In genomic region chr19:1843116-1843515, GRCh38 we compare ENCODE assay signal across 24 cellular contexts. TPM values are rescaled to one million over a fixed set of nuclear protein-coding genes. Genes with fewer than 3 reads are reported as not detected.
DNase-seq lines count a peak whose midpoint lies in the region; ATAC-seq, FAIRE-seq and TF ChIP-seq lines count a peak whose summit lies in the region.
"Had no signal": no experiment of that assay in that cellular context is flagged by ENCODE, and none has a peak within 500 bp of the region (broad histone marks: within the 10 kb centered on the region; RNA-seq: fewer than 3 reads in every experiment).

No MANE protein-coding gene starts in this region.

- H3K23ac ChIP-seq in H1 (ENCODE audit: insufficient read length), result no peak overlapping the region

- no peak for FAIRE-seq in HepG2 (lab: Jason Lieb, UNC)
- no peak for FAIRE-seq in H1 (lab: Jason Lieb, UNC)
- FAIRE-seq in HTR-8/SVneo (lab: Jason Lieb, UNC), result no peak
- FAIRE-seq: H54 had no signal

- H3K79me1 ChIP-seq in H1 (ENCODE audit: low read depth, low read length), result peaks cover 36% of the 10 kb centered on the region

- H3K4me3 ChIP-seq in HepG2 (replicated peaks in 1 of 3; ENCODE audit: insufficient read depth in 1 of 3, low read depth in 2 of 3, low read length in 3 of 3), result no peak overlapping the region
- H3K4me3 ChIP-seq in right lobe of liver, result no peak overlapping the region
- no peak overlapping the region for H3K4me3 ChIP-seq in H1 (ENCODE audit: extremely low read depth in 1 of 4, insufficient read depth in 2 of 4, low read depth in 3 of 4, low read length in 4 of 4)
- H3K4me3 ChIP-seq in skin epidermis, result peak overlapping the region in 2 of 7 experiments; percentile 6 to 10
- H3K4me3 ChIP-seq: Peyer's patch, SJSA1 had no signal

- H3K27me3 ChIP-seq in HepG2 (ENCODE audit: control insufficient read depth in 1 of 2, insufficient read depth in 2 of 2, low read length in 2 of 2) (no peaks in the 10 kb centered on the region; a peak in 1 of 5 replicates), right lobe of liver (no peaks in the 10 kb centered on the region), H1 (replicated peaks in 1 of 4; ENCODE audit: control insufficient read depth in 3 of 4, extremely low read depth in 1 of 4, insufficient read depth in 3 of 4, low read length in 3 of 4) (no peaks in the 10 kb centered on the region)
- H3K27me3 ChIP-seq: Peyer's patch, SJSA1 had no signal

- no peak for DNase-seq in HepG2 (ENCODE audit: low spot score)
- no peak for DNase-seq in right lobe of liver
- DNase-seq in H1 (ENCODE audit: low read depth in 1 of 2, low spot score in 2 of 2), result no peak
- no peak for DNase-seq in stimulated activated naive CD8-positive, alpha-beta T cell treated with anti-CD3 and anti-CD28 coated beads, Interleukin-15, amount 100 ng/mL, for 72 hours
- no peak for DNase-seq in HTR-8/SVneo (ENCODE audit: insufficient read length, low spot score)
- DNase-seq in OCI-M2 (lab: John Stamatoyannopoulos, UW; ENCODE audit: unreplicated experiment), result no peak
- DNase-seq: AML-193; DMS53; GF-D8; KBM-7; NCI-H1105; NCI-H146; NCI-H2081; NCI-H2171; NCI-H345; NCI-H524; NCI-H774; NK-92 treated with Interleukin-12 subunit alpha and Interleukin-12 subunit beta, amount 100 ng/mL, for 24 hours; Peyer's patch had no signal

- H4K20me1 ChIP-seq in HepG2 (ENCODE audit: insufficient read depth, low read length) (peaks cover 35% of the 10 kb centered on the region; the same call in 1 of the 2 replicates), H1 (replicated peaks in 1 of 2; ENCODE audit: control insufficient read depth in 1 of 2, insufficient read depth in 2 of 2, low read length in 2 of 2) (peaks cover 28 to 38% of the 10 kb centered on the region in 2 experiments)

- peaks cover 3% of the 10 kb centered on the region; the same call in 1 of the 2 replicates for H3K23me2 ChIP-seq in H1 (ENCODE audit: low read depth, low read length)

- TF ChIP-seq CTCF in HepG2 (CRISPR knock-in tag; IDR thresholded peaks at IDR 0.05) (no peak), right lobe of liver (IDR thresholded peaks at IDR 0.05) (no peak), H1 (IDR thresholded peaks at IDR 0.05; ENCODE audit: control extremely low read depth in 1 of 3, insufficient read depth in 1 of 3, low read depth in 1 of 3, low read length in 3 of 3) (no peak)

- 83% methylated on average over 7 of the region's 22 CpGs for WGBS in HepG2 (ENCODE audit: low lambda C conversion rate)
- WGBS in right lobe of liver (ENCODE audit: insufficient coverage, low coverage, low lambda C conversion rate, missing lambda C conversion rate), result no CpG with 5 or more reads among the region's 22 CpGs
- 91% methylated on average over 14 of the region's 22 CpGs; no CpG with 5 or more reads in 1 of the 2 experiments for WGBS in H1 (ENCODE audit: extremely low coverage in 1 of 2, insufficient coverage in 1 of 2, insufficient read length in 1 of 2, insufficient replicate concordance in 2 of 2, low coverage in 1 of 2, low lambda C conversion rate in 2 of 2, missing lambda C conversion rate in 1 of 2), 2 experiments

- H3K4me1 ChIP-seq in HepG2 (ENCODE audit: insufficient read depth, low read length) (peaks cover 64% of the 10 kb centered on the region), right lobe of liver (peaks cover 0 to 64% (median 31%) of the 10 kb centered on the region in 4 donors), H1 (replicated peaks in 1 of 4; ENCODE audit: control insufficient read depth in 3 of 4, insufficient read depth in 4 of 4, low read length in 3 of 4) (peaks cover 0 to 10% (median 7%) of the 10 kb centered on the region in 4 experiments; a peak in 6 of 7 replicates)

- no peak overlapping the region for H2BK5ac ChIP-seq in H1 (ENCODE audit: low read depth, low read length)

- no peak overlapping the region for H3K4me3 Mint-ChIP-seq in stimulated activated naive CD8-positive, alpha-beta T cell treated with anti-CD3 and anti-CD28 coated beads, Interleukin-15, amount 100 ng/mL, for 72 hours
- H3K4me3 Mint-ChIP-seq: CD14-positive monocyte had no signal

- H2AFZ ChIP-seq in HepG2 (ENCODE audit: low read length) (no peak overlapping the region), H1 (ENCODE audit: low read length) (no peak overlapping the region)

- H2BK15ac ChIP-seq in H1 (ENCODE audit: low read length), result no peak overlapping the region

- ATAC-seq in HepG2 (no peak), right lobe of liver (no peak)
- no peak for ATAC-seq in stimulated activated naive CD8-positive, alpha-beta T cell treated with anti-CD3 and anti-CD28 coated beads, Interleukin-15, amount 100 ng/mL, for 72 hours
- ATAC-seq: Right ventricle myocardium inferior had no signal

- H3K56ac ChIP-seq in H1 (replicated peaks; ENCODE audit: insufficient read length, low read depth, low read length), result no peak overlapping the region

- no peaks in the 10 kb centered on the region for H3K27me3 Mint-ChIP-seq in stimulated activated naive CD8-positive, alpha-beta T cell treated with anti-CD3 and anti-CD28 coated beads, Interleukin-15, amount 100 ng/mL, for 72 hours

- TF ChIP-seq POLR2A in HepG2 (IDR thresholded peaks at IDR 0.05; ENCODE audit: insufficient read depth in 1 of 2, low read depth in 2 of 2, low read length in 2 of 2) (no peak), right lobe of liver (IDR thresholded peaks at IDR 0.05) (no peak), H1 (IDR thresholded peaks at IDR 0.05; ENCODE audit: control extremely low read depth in 1 of 2, low read depth in 2 of 2, low read length in 2 of 2) (no peak)

- POLR2A ChIA-PET in HepG2 (lab: Yijun Ruan, JAX), result no interaction called here
- POLR2A ChIA-PET in H1 (lab: Charles Lee; ENCODE audit: partially characterized antibody), result interaction anchor here (0.9 to 2.1 kb wide), 5 partner anchors 8 to 236 kb away, joined by 3 to 7 read pairs (median 5); no protein-coding TSS in a partner anchor

- H4K5ac ChIP-seq in H1 (ENCODE audit: insufficient read length, low read depth, low read length), result no peak overlapping the region

- no peak for TF ChIP-seq EP300 in HepG2 (IDR thresholded peaks at IDR 0.05; ENCODE audit: low read depth in 2 of 2, low read length in 2 of 2)
- TF ChIP-seq EP300 in HepG2 (CRISPR knock-in tag; IDR thresholded peaks at IDR 0.05; ENCODE audit: borderline replicate concordance), result no peak
- no peak for TF ChIP-seq EP300 in H1 (IDR thresholded peaks at IDR 0.05; ENCODE audit: borderline replicate concordance in 1 of 2, low read depth in 2 of 2, low read length in 2 of 2)

- no peak overlapping the region for H3K18ac ChIP-seq in H1 (ENCODE audit: extremely low read depth, low read length)

- H2AK5ac ChIP-seq in H1 (ENCODE audit: low read depth, low read length), result no peak overlapping the region

- H3K9me3 ChIP-seq in HepG2 (ENCODE audit: low read length) (no peaks in the 10 kb centered on the region), right lobe of liver (no peaks in the 10 kb centered on the region), H1 (ENCODE audit: insufficient read depth in 2 of 2, low read depth in 1 of 2, low read length in 1 of 2) (no peaks in the 10 kb centered on the region)
- H3K9me3 ChIP-seq: Peyer's patch, SJSA1 had no signal

- no peak overlapping the region for H2BK20ac ChIP-seq in H1 (ENCODE audit: low read length)

- H3K79me2 ChIP-seq in HepG2 (ENCODE audit: insufficient read depth, low read length), result peaks cover 80% of the 10 kb centered on the region
- peaks cover 23 to 91% of the 10 kb centered on the region in 2 experiments for H3K79me2 ChIP-seq in H1 (ENCODE audit: control insufficient read depth in 1 of 2, insufficient read depth in 2 of 2, low read length in 2 of 2)

- H3K4me1 Mint-ChIP-seq in stimulated activated naive CD8-positive, alpha-beta T cell treated with anti-CD3 and anti-CD28 coated beads, Interleukin-15, amount 100 ng/mL, for 72 hours, result peaks cover 87% of the 10 kb centered on the region

- H4K8ac ChIP-seq in H1 (ENCODE audit: extremely low read depth, insufficient read depth, low read length), result peak overlapping the region; percentile 38; the same call in 1 of the 2 replicates

- no peak overlapping the region for H3K14ac ChIP-seq in H1 (ENCODE audit: insufficient read length)

- intact Hi-C loops in HepG2 (cut with micrococcal nuclease; ENCODE audit: unreplicated experiment), result no loop called here
- intact Hi-C loops in right lobe of liver (cut with DNase I), result no loop called here

- no peak overlapping the region for H4K91ac ChIP-seq in H1 (replicated peaks; ENCODE audit: insufficient read length, low read length)

- H3K4me2 ChIP-seq in HepG2 (ENCODE audit: low read depth, low read length), result no peak overlapping the region
- H3K4me2 ChIP-seq in H1 (ENCODE audit: insufficient read depth in 1 of 2, low read depth in 2 of 2, low read length in 2 of 2), result no peak overlapping the region

- no peak overlapping the region for H2BK120ac ChIP-seq in H1 (replicated peaks; ENCODE audit: low read depth, low read length)

- H3K27ac Mint-ChIP-seq in stimulated activated naive CD8-positive, alpha-beta T cell treated with anti-CD3 and anti-CD28 coated beads, Interleukin-15, amount 100 ng/mL, for 72 hours, result peak overlapping the region in 1 of 2 donors; percentile 80

- no peak overlapping the region for H3K4ac ChIP-seq in H1 (replicated peaks; ENCODE audit: insufficient read length, low read depth, low read length)

- no peak overlapping the region for H2BK12ac ChIP-seq in H1 (ENCODE audit: low read depth, low read length)

- H3K27ac ChIP-seq in HepG2 (ENCODE audit: extremely low read length, insufficient read depth, low read length), result no peak overlapping the region
- no peak overlapping the region for H3K27ac ChIP-seq in right lobe of liver
- H3K27ac ChIP-seq in H1 (ENCODE audit: low read depth, low read length), result no peak overlapping the region
- peak overlapping the region in 12 of 21 experiments; percentile 2 to 78 (median 52) for H3K27ac ChIP-seq in skin epidermis
- H3K27ac ChIP-seq: Peyer's patch, SJSA1 had no signal

- H3K9ac ChIP-seq in HepG2 (ENCODE audit: insufficient read depth, low read depth, low read length) (no peak overlapping the region), H1 (replicated peaks in 1 of 4; ENCODE audit: extremely low read depth in 1 of 4, low read depth in 3 of 4, low read length in 3 of 4) (no peak overlapping the region)

- H3K36me3 ChIP-seq in HepG2 (replicated peaks in 1 of 2; ENCODE audit: control insufficient read depth in 1 of 2, insufficient read depth in 2 of 2, low read length in 2 of 2) (peaks cover 2 to 22% of the 10 kb centered on the region in 2 experiments; a peak in 2 of 5 replicates), right lobe of liver (no peaks in the 10 kb centered on the region), H1 (ENCODE audit: control insufficient read depth in 2 of 4, insufficient read depth in 4 of 4, low read length in 3 of 4) (no peaks in the 10 kb centered on the region)
- H3K36me3 ChIP-seq: Peyer's patch had no signal

- no peak for TF ChIP-seq RAD21 in HepG2 (CRISPR knock-in tag; IDR thresholded peaks at IDR 0.05)
- no peak for TF ChIP-seq RAD21 in H1 (IDR thresholded peaks at IDR 0.05 in 1 of 2, conservative IDR thresholded peaks at IDR 0.05 in 1 of 2; ENCODE audit: low read depth in 2 of 2, low read length in 2 of 2)

- H3K9me3 Mint-ChIP-seq in stimulated activated naive CD8-positive, alpha-beta T cell treated with anti-CD3 and anti-CD28 coated beads, Interleukin-15, amount 100 ng/mL, for 72 hours, result no peaks in the 10 kb centered on the region
- H3K9me3 Mint-ChIP-seq: CD14-positive monocyte had no signal

- CTCF ChIA-PET in HepG2 (lab: Yijun Ruan, JAX; ENCODE audit: low intra/inter-chr PET ratio, low total read pairs), result no interaction called here
- CTCF ChIA-PET in H1 (lab: Charles Lee; ENCODE audit: partially characterized antibody), result interaction anchor here (0.5 to 14.9 kb wide), 10 partner anchors 11 to 584 kb away, joined by 3 to 228 read pairs (median 5); no protein-coding TSS in a partner anchor

- BruUV-seq in HepG2 (replicated peaks; lab: Mats Ljungman, UMichigan), result no TSS peak

- in situ Hi-C loops in HepG2 (cut with HindIII; ENCODE audit: extremely low pct_ligation_motif_present, low pct_unique_long_range_greater_than_20kb), result no loop called here

RNA-seq across cellular contexts. Expression of gene REXO1, which starts 5.2 kb away (rescaled TPM):
- total RNA-seq in HepG2 (2016; rRNA removed; fragmentation: Illumina TruSeq; extraction: Trizol) (3.0 and 5.0 TPM in 2 replicates), right lobe of liver (10 to 100 TPM in 4 of 6 experiments, 1 to 10 TPM in 2; 8.0 to 17.7 (median 12.6) TPM)
- total RNA-seq in HepG2 (2016; cell fraction: cytosol; rRNA removed; fragmentation: Illumina TruSeq; extraction: Trizol; ENCODE audit: low read depth), result 1.1 and 3.2 TPM in 2 replicates
- 4.1 and 5.2 TPM in 2 replicates for total RNA-seq in HepG2 (2016; cell fraction: insoluble cytoplasmic fraction; rRNA removed; fragmentation: Illumina TruSeq; extraction: Trizol)
- total RNA-seq in HepG2 (2016; cell fraction: membrane; rRNA removed; fragmentation: Illumina TruSeq; extraction: Trizol), result 3.9 and 4.2 TPM in 2 replicates
- 6.0 and 7.6 TPM in 2 replicates for total RNA-seq in HepG2 (2016; cell fraction: nucleus; rRNA removed; fragmentation: Illumina TruSeq; extraction: Trizol)
- polyA plus RNA-seq in HepG2 (2011; rRNA removed) (11.2 and 13.0 TPM in 2 replicates), H1 (2011; rRNA removed) (44.3 and 69.6 TPM in 2 replicates)
- 8.7 and 9.8 TPM in 2 replicates for polyA plus RNA-seq in HepG2 (2011; cell fraction: cytosol; rRNA removed)
- 91.1 and 123 TPM in 2 replicates for polyA plus RNA-seq in HepG2 (2011; cell fraction: nucleus; rRNA removed)
- polyA plus RNA-seq in HepG2 (2012), result 13.8 and 15.4 TPM in 2 replicates
- 1.7 and 1.8 TPM in 2 replicates for polyA plus RNA-seq in HepG2 (2016; cell fraction: cytosol; fragmentation: Illumina TruSeq; extraction: Trizol; ENCODE audit: low read depth)
- polyA plus RNA-seq in HepG2 (2016; cell fraction: insoluble cytoplasmic fraction; fragmentation: Illumina TruSeq; extraction: Trizol; ENCODE audit: low read depth), result 7.3 and 10.0 TPM in 2 replicates
- polyA plus RNA-seq in HepG2 (2016; cell fraction: membrane; fragmentation: Illumina TruSeq; extraction: Trizol; ENCODE audit: low read depth), result 5.1 and 5.3 TPM in 2 replicates
- 39.5 and 44.1 TPM in 2 replicates for polyA plus RNA-seq in HepG2 (2016; cell fraction: nucleus; fragmentation: Illumina TruSeq; extraction: Trizol; ENCODE audit: insufficient read depth, low read depth)
- polyA minus RNA-seq in HepG2 (2011; rRNA and poly(A)+ RNA removed; ENCODE audit: low replicate concordance), result 16.3 and 19.1 TPM in 2 replicates
- polyA minus RNA-seq in HepG2 (2011; cell fraction: cytosol; rRNA and poly(A)+ RNA removed), result 5.5 and 7.7 TPM in 2 replicates
- polyA minus RNA-seq in HepG2 (2011; cell fraction: nucleus; rRNA and poly(A)+ RNA removed), result 9.3 and 10.8 TPM in 2 replicates
- 42.4 and 44.3 TPM in 2 replicates for total RNA-seq in H1 (2021; fragmentation: NEBNext Ultra II Directional; extraction: Animal tissue kit (Norgen Biotek cat#: 25700))
- 21.3 TPM for polyA plus RNA-seq in H1 (2011; cell fraction: cytosol; rRNA removed)
- polyA plus RNA-seq in H1 (2011; cell fraction: nucleus; rRNA removed), result 69.2 TPM
- 35.1 to 44.9 TPM (median 43.7 TPM) in 4 replicates for polyA plus RNA-seq in H1 (2012, experiment 1 of 2)
- polyA plus RNA-seq in H1 (2012, experiment 2 of 2), result 33.4 TPM
- polyA plus RNA-seq in H1 (2013, experiment 1 of 2), result 22.8 TPM
- 21.3 TPM for polyA plus RNA-seq in H1 (2013, experiment 2 of 2)
- polyA minus RNA-seq in H1 (2011; rRNA and poly(A)+ RNA removed), result 18.8 and 19.5 TPM in 2 replicates
- polyA minus RNA-seq in H1 (2011; cell fraction: cytosol; rRNA and poly(A)+ RNA removed), result 24.8 TPM
- 20.1 TPM for polyA minus RNA-seq in H1 (2011; cell fraction: nucleus; rRNA and poly(A)+ RNA removed)

RNA-seq across cellular contexts. Expression of gene KLF16, which starts 20.3 kb away (rescaled TPM):
- total RNA-seq in HepG2 (2016; rRNA removed; fragmentation: Illumina TruSeq; extraction: Trizol), result 6.2 and 6.7 TPM in 2 replicates
- 2.1 and 2.2 TPM in 2 replicates for total RNA-seq in HepG2 (2016; cell fraction: cytosol; rRNA removed; fragmentation: Illumina TruSeq; extraction: Trizol; ENCODE audit: low read depth)
- 5.5 and 5.9 TPM in 2 replicates for total RNA-seq in HepG2 (2016; cell fraction: insoluble cytoplasmic fraction; rRNA removed; fragmentation: Illumina TruSeq; extraction: Trizol)
- total RNA-seq in HepG2 (2016; cell fraction: membrane; rRNA removed; fragmentation: Illumina TruSeq; extraction: Trizol), result 8.3 and 8.9 TPM in 2 replicates
- 4.0 and 4.8 TPM in 2 replicates for total RNA-seq in HepG2 (2016; cell fraction: nucleus; rRNA removed; fragmentation: Illumina TruSeq; extraction: Trizol)
- 3.5 and 4.7 TPM in 2 replicates for polyA plus RNA-seq in HepG2 (2011; rRNA removed)
- polyA plus RNA-seq in HepG2 (2011; cell fraction: cytosol; rRNA removed), result 3.7 and 7.0 TPM in 2 replicates
- 16.7 and 31.9 TPM in 2 replicates for polyA plus RNA-seq in HepG2 (2011; cell fraction: nucleus; rRNA removed)
- 8.3 and 9.4 TPM in 2 replicates for polyA plus RNA-seq in HepG2 (2012)
- 3.2 and 3.4 TPM in 2 replicates for polyA plus RNA-seq in HepG2 (2016; cell fraction: cytosol; fragmentation: Illumina TruSeq; extraction: Trizol; ENCODE audit: low read depth)
- polyA plus RNA-seq in HepG2 (2016; cell fraction: insoluble cytoplasmic fraction; fragmentation: Illumina TruSeq; extraction: Trizol; ENCODE audit: low read depth), result 12.0 and 14.3 TPM in 2 replicates
- 8.9 and 9.3 TPM in 2 replicates for polyA plus RNA-seq in HepG2 (2016; cell fraction: membrane; fragmentation: Illumina TruSeq; extraction: Trizol; ENCODE audit: low read depth)
- 11.4 and 12.0 TPM in 2 replicates for polyA plus RNA-seq in HepG2 (2016; cell fraction: nucleus; fragmentation: Illumina TruSeq; extraction: Trizol; ENCODE audit: insufficient read depth, low read depth)
- polyA minus RNA-seq in HepG2 (2011; rRNA and poly(A)+ RNA removed; ENCODE audit: low replicate concordance), result 3.1 and 9.7 TPM in 2 replicates
- 8.9 and 15.3 TPM in 2 replicates for polyA minus RNA-seq in HepG2 (2011; cell fraction: cytosol; rRNA and poly(A)+ RNA removed)
- polyA minus RNA-seq in HepG2 (2011; cell fraction: nucleus; rRNA and poly(A)+ RNA removed), result 2.1 and 2.2 TPM in 2 replicates
- 10 to 100 TPM in 5 of 6 experiments, 1 to 10 TPM in 1; 9.9 to 23.6 (median 10.8) TPM for total RNA-seq in right lobe of liver
- 45.9 and 53.2 TPM in 2 replicates for total RNA-seq in H1 (2021; fragmentation: NEBNext Ultra II Directional; extraction: Animal tissue kit (Norgen Biotek cat#: 25700))
- polyA plus RNA-seq in H1 (2011; rRNA removed), result 14.3 and 44.7 TPM in 2 replicates
- 15.0 TPM for polyA plus RNA-seq in H1 (2011; cell fraction: cytosol; rRNA removed)
- 29.0 TPM for polyA plus RNA-seq in H1 (2011; cell fraction: nucleus; rRNA removed)
- 15.6 to 26.7 TPM (median 23.8 TPM) in 4 replicates for polyA plus RNA-seq in H1 (2012, experiment 1 of 2)
- polyA plus RNA-seq in H1 (2012, experiment 2 of 2), result 21.5 TPM
- polyA plus RNA-seq in H1 (2013, experiment 1 of 2), result 27.2 TPM
- 28.5 TPM for polyA plus RNA-seq in H1 (2013, experiment 2 of 2)
- 1.1 and 2.2 TPM in 2 replicates for polyA minus RNA-seq in H1 (2011; rRNA and poly(A)+ RNA removed)
- 32.1 TPM for polyA minus RNA-seq in H1 (2011; cell fraction: cytosol; rRNA and poly(A)+ RNA removed)
- 10.4 TPM for polyA minus RNA-seq in H1 (2011; cell fraction: nucleus; rRNA and poly(A)+ RNA removed)

RNA-seq across cellular contexts. Expression of gene ATP8B3, which starts 31.0 kb away (rescaled TPM):
- total RNA-seq in HepG2 (2016; rRNA removed; fragmentation: Illumina TruSeq; extraction: Trizol), result 1.8 and 2.6 TPM in 2 replicates
- 0.35 and 0.40 TPM in 2 replicates for total RNA-seq in HepG2 (2016; cell fraction: cytosol; rRNA removed; fragmentation: Illumina TruSeq; extraction: Trizol; ENCODE audit: low read depth)
- total RNA-seq in HepG2 (2016; cell fraction: insoluble cytoplasmic fraction; rRNA removed; fragmentation: Illumina TruSeq; extraction: Trizol), result 1.8 and 2.6 TPM in 2 replicates
- total RNA-seq in HepG2 (2016; cell fraction: membrane; rRNA removed; fragmentation: Illumina TruSeq; extraction: Trizol), result 1.2 and 1.7 TPM in 2 replicates
- total RNA-seq in HepG2 (2016; cell fraction: nucleus; rRNA removed; fragmentation: Illumina TruSeq; extraction: Trizol), result 1.9 and 3.5 TPM in 2 replicates
- 5.8 and 5.9 TPM in 2 replicates for polyA plus RNA-seq in HepG2 (2011; rRNA removed)
- 3.8 and 4.8 TPM in 2 replicates for polyA plus RNA-seq in HepG2 (2011; cell fraction: cytosol; rRNA removed)
- polyA plus RNA-seq in HepG2 (2011; cell fraction: nucleus; rRNA removed), result 10.6 and 12.8 TPM in 2 replicates
- 2.4 and 2.5 TPM in 2 replicates for polyA plus RNA-seq in HepG2 (2012)
- polyA plus RNA-seq in HepG2 (2016; cell fraction: cytosol; fragmentation: Illumina TruSeq; extraction: Trizol; ENCODE audit: low read depth), result 0.36 and 0.59 TPM in 2 replicates
- polyA plus RNA-seq in HepG2 (2016; cell fraction: insoluble cytoplasmic fraction; fragmentation: Illumina TruSeq; extraction: Trizol; ENCODE audit: low read depth), result 1.1 and 2.2 TPM in 2 replicates
- polyA plus RNA-seq in HepG2 (2016; cell fraction: membrane; fragmentation: Illumina TruSeq; extraction: Trizol; ENCODE audit: low read depth), result 0.69 and 0.98 TPM in 2 replicates
- 9.6 and 11.4 TPM in 2 replicates for polyA plus RNA-seq in HepG2 (2016; cell fraction: nucleus; fragmentation: Illumina TruSeq; extraction: Trizol; ENCODE audit: insufficient read depth, low read depth)
- polyA minus RNA-seq in HepG2 (2011; rRNA and poly(A)+ RNA removed; ENCODE audit: low replicate concordance), result 10.3 and 16.8 TPM in 2 replicates
- 4.6 and 5.4 TPM in 2 replicates for polyA minus RNA-seq in HepG2 (2011; cell fraction: cytosol; rRNA and poly(A)+ RNA removed)
- polyA minus RNA-seq in HepG2 (2011; cell fraction: nucleus; rRNA and poly(A)+ RNA removed), result 2.7 and 3.0 TPM in 2 replicates
- total RNA-seq in right lobe of liver, result 1 to 10 TPM in 5 of 6 experiments, under 1 TPM in 1; 0.86 to 5.7 (median 3.1) TPM
- total RNA-seq in H1 (2021; fragmentation: NEBNext Ultra II Directional; extraction: Animal tissue kit (Norgen Biotek cat#: 25700)), result 2.9 and 4.1 TPM in 2 replicates
- 9.3 and 10.0 TPM in 2 replicates for polyA plus RNA-seq in H1 (2011; rRNA removed)
- 9.1 TPM for polyA plus RNA-seq in H1 (2011; cell fraction: cytosol; rRNA removed)
- polyA plus RNA-seq in H1 (2011; cell fraction: nucleus; rRNA removed), result 19.8 TPM
- 4.2 to 8.7 TPM (median 7.7 TPM) in 4 replicates for polyA plus RNA-seq in H1 (2012, experiment 1 of 2)
- polyA plus RNA-seq in H1 (2012, experiment 2 of 2), result 4.7 TPM
- 5.4 TPM for polyA plus RNA-seq in H1 (2013, experiment 1 of 2)
- polyA plus RNA-seq in H1 (2013, experiment 2 of 2), result 4.9 TPM
- polyA minus RNA-seq in H1 (2011; rRNA and poly(A)+ RNA removed), result 4.7 and 7.9 TPM in 2 replicates
- polyA minus RNA-seq in H1 (2011; cell fraction: cytosol; rRNA and poly(A)+ RNA removed), result 5.4 TPM
- polyA minus RNA-seq in H1 (2011; cell fraction: nucleus; rRNA and poly(A)+ RNA removed), result 5.2 TPM

RNA-seq across cellular contexts. Expression of gene ABHD17A, which starts 42.2 kb away (rescaled TPM):
- 27.9 and 40.8 TPM in 2 replicates for total RNA-seq in HepG2 (2016; rRNA removed; fragmentation: Illumina TruSeq; extraction: Trizol)
- 52.2 and 64.4 TPM in 2 replicates for total RNA-seq in HepG2 (2016; cell fraction: cytosol; rRNA removed; fragmentation: Illumina TruSeq; extraction: Trizol; ENCODE audit: low read depth)
- 24.0 and 37.3 TPM in 2 replicates for total RNA-seq in HepG2 (2016; cell fraction: insoluble cytoplasmic fraction; rRNA removed; fragmentation: Illumina TruSeq; extraction: Trizol)
- 65.2 and 82.2 TPM in 2 replicates for total RNA-seq in HepG2 (2016; cell fraction: membrane; rRNA removed; fragmentation: Illumina TruSeq; extraction: Trizol)
- total RNA-seq in HepG2 (2016; cell fraction: nucleus; rRNA removed; fragmentation: Illumina TruSeq; extraction: Trizol), result 17.1 and 19.3 TPM in 2 replicates
- polyA plus RNA-seq in HepG2 (2011; rRNA removed), result 27.7 and 44.6 TPM in 2 replicates
- polyA plus RNA-seq in HepG2 (2011; cell fraction: cytosol; rRNA removed), result 25.9 and 53.1 TPM in 2 replicates
- polyA plus RNA-seq in HepG2 (2011; cell fraction: nucleus; rRNA removed), result 72.5 and 83.8 TPM in 2 replicates
- 11.9 and 16.2 TPM in 2 replicates for polyA plus RNA-seq in HepG2 (2012)
- 51.0 and 62.5 TPM in 2 replicates for polyA plus RNA-seq in HepG2 (2016; cell fraction: cytosol; fragmentation: Illumina TruSeq; extraction: Trizol; ENCODE audit: low read depth)
- 25.3 and 27.0 TPM in 2 replicates for polyA plus RNA-seq in HepG2 (2016; cell fraction: insoluble cytoplasmic fraction; fragmentation: Illumina TruSeq; extraction: Trizol; ENCODE audit: low read depth)
- 54.6 and 60.4 TPM in 2 replicates for polyA plus RNA-seq in HepG2 (2016; cell fraction: membrane; fragmentation: Illumina TruSeq; extraction: Trizol; ENCODE audit: low read depth)
- polyA plus RNA-seq in HepG2 (2016; cell fraction: nucleus; fragmentation: Illumina TruSeq; extraction: Trizol; ENCODE audit: insufficient read depth, low read depth), result 38.7 and 42.0 TPM in 2 replicates
- polyA minus RNA-seq in HepG2 (2011; rRNA and poly(A)+ RNA removed; ENCODE audit: low replicate concordance), result 15.0 and 50.9 TPM in 2 replicates
- polyA minus RNA-seq in HepG2 (2011; cell fraction: cytosol; rRNA and poly(A)+ RNA removed), result 17.2 and 18.0 TPM in 2 replicates
- polyA minus RNA-seq in HepG2 (2011; cell fraction: nucleus; rRNA and poly(A)+ RNA removed), result 5.7 and 5.8 TPM in 2 replicates
- total RNA-seq in right lobe of liver, result 10 to 100 TPM; 20.4 to 49.5 (median 23.5) TPM
- total RNA-seq in H1 (2021; fragmentation: NEBNext Ultra II Directional; extraction: Animal tissue kit (Norgen Biotek cat#: 25700)), result 41.2 and 45.3 TPM in 2 replicates
- polyA plus RNA-seq in H1 (2011; rRNA removed), result 87.4 and 98.0 TPM in 2 replicates
- polyA plus RNA-seq in H1 (2011; cell fraction: cytosol; rRNA removed), result 60.4 TPM
- polyA plus RNA-seq in H1 (2011; cell fraction: nucleus; rRNA removed), result 86.1 TPM
- 15.8 to 35.0 TPM (median 33.1 TPM) in 4 replicates for polyA plus RNA-seq in H1 (2012, experiment 1 of 2)
- polyA plus RNA-seq in H1 (2012, experiment 2 of 2), result 33.7 TPM
- 35.1 TPM for polyA plus RNA-seq in H1 (2013, experiment 1 of 2)
- polyA plus RNA-seq in H1 (2013, experiment 2 of 2), result 34.7 TPM
- 8.1 and 11.4 TPM in 2 replicates for polyA minus RNA-seq in H1 (2011; rRNA and poly(A)+ RNA removed)
- polyA minus RNA-seq in H1 (2011; cell fraction: cytosol; rRNA and poly(A)+ RNA removed), result 24.5 TPM
- polyA minus RNA-seq in H1 (2011; cell fraction: nucleus; rRNA and poly(A)+ RNA removed), result 18.1 TPM

Comparison
In these comparisons a context has a peak if more than half of its experiments do, and no peak if none do; other contexts are left out.
1. H3K27ac ChIP-seq: peak in skin epidermis (12 of 21); none in HepG2 (single experiment), right lobe of liver (0 of 3) and H1 (single experiment).